ENCODE assay signal across 27 cellular contexts in the genomic region with DNA sequence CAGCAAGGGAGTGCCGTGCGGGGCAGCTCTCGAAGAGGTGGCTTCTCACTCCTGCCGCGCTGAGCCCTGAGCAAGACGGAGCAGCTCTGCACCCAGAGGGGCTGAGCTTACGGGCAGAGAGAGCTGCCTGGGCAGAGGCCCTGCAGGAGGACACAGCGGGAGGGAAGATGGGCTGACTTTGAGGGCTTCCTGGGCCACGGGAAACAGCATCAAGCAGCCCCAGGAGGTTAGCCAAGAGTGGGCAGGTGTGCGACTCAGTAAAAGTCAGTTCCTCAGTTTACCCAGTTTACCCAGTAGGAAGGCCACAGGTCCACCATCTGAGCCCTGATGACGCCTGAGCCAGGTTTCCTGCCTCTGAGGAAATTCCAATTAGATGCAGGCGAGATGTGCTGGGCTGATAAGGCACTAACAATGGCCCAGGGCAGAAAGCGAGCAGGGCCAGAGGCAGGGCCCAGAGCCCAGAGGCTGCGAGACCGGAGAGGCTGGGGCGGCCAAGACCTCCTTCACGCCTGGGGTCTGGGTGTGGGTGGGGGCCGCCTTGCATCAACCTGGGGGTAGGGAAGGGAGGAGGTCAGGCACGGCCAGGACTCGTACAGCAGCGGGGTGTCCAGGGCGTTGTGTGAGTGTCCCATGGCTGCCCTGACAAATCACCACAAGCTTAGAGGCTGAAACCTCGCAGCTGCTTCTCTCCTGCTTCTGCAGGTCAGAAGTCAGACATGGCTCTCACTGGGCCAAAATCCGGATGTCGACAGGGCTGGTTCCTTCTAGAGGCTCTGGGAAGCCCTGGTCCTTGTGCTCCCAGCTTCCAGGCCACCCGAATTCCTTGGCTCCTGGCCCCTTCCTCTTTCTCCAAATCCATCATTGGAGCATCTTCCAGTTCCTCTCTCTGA. TPM values are rescaled to one million over a fixed set of nuclear protein-coding genes. Genes with fewer than 3 reads are reported as not detected.
DNase-seq lines count a peak whose midpoint lies in the region; ATAC-seq and TF ChIP-seq lines count a peak whose summit lies in the region.
"Had no signal": no experiment of that assay in that cellular context is flagged by ENCODE, and none has a peak within 500 bp of the region (broad histone marks: within the 10 kb centered on the region; RNA-seq: fewer than 3 reads in every experiment).

No MANE protein-coding gene starts in this region.

- CTCF ChIA-PET in A673 (lab: Charles Lee) = no interaction called here

- H3K27me3 ChIP-seq in left ventricle myocardium inferior (ENCODE audit: low read depth) (no peaks in the 10 kb centered on the region), osteoblast (ENCODE audit: insufficient read depth, low read length) (no peaks in the 10 kb centered on the region), A673 (replicated peaks; ENCODE audit: insufficient read depth, low read depth, low read length, poor library complexity) (no peaks in the 10 kb centered on the region)

- H3K9me3 ChIP-seq in left ventricle myocardium inferior (replicated peaks) (peaks cover 4% of the 10 kb centered on the region), osteoblast (ENCODE audit: low read depth, low read length) (no peaks in the 10 kb centered on the region), A673 (ENCODE audit: low read depth, low read length, poor library complexity, severe bottlenecking) (no peaks in the 10 kb centered on the region)
- H3K9me3 ChIP-seq: mucosa of descending colon, prostate gland had no signal

- intact Hi-C loops in left ventricle myocardium inferior (cut with micrococcal nuclease) = no loop called here
- intact Hi-C loops in A673 (cut with micrococcal nuclease; ENCODE audit: unreplicated experiment) = no loop called here

- DNase-seq in HFFc6 (peak; percentile 39), SK-N-DZ (ENCODE audit: low spot score) (peak; percentile 75), left ventricle myocardium inferior (no peak), osteoblast (ENCODE audit: insufficient read length, low spot score, missing footprints) (peak; percentile 6), DMS 273 treated with DMSO at 0.1 percent for 48 hours (lab: John Stamatoyannopoulos, UW) (no peak), A673 (ENCODE audit: low spot score) (no peak), SKM-1 (lab: John Stamatoyannopoulos, UW; ENCODE audit: unreplicated experiment) (no peak)
- DNase-seq: activated CD4-positive, alpha-beta T cell treated with anti-CD3 and anti-CD28 coated beads for 36 hours; activated CD8-positive, alpha-beta memory T cell treated with anti-CD3 and anti-CD28 coated beads for 24 hours; activated T-cell treated with anti-CD3 and anti-CD28 coated beads, Interleukin-2, amount 50 U/mL, for 48 hours; CD4-positive, alpha-beta T cell; GDM1; mucosa of descending colon; NCI-H1694; small intestine; stimulated activated CD4-positive, alpha-beta T cell treated with anti-CD3 and anti-CD28 coated beads, Interleukin-4, amount 100 ng/mL, for 1 hour; stimulated activated naive CD4-positive, alpha-beta T cell; T-cell had no signal

- H3K36me3 Mint-ChIP-seq in HFFc6 (ENCODE audit: low read depth) = no peaks in the 10 kb centered on the region
- H3K36me3 Mint-ChIP-seq: activated naive CD8-positive, alpha-beta T cell; T-cell had no signal

- H3K4me3 Mint-ChIP-seq in HFFc6 = no peak overlapping the region
- H3K4me3 Mint-ChIP-seq: activated CD4-positive, alpha-beta T cell treated with anti-CD3 and anti-CD28 coated beads for 36 hours; activated naive CD8-positive, alpha-beta T cell; CD4-positive, alpha-beta T cell; T-cell had no signal

- no peak overlapping the region for H3K4me2 ChIP-seq in osteoblast (ENCODE audit: insufficient read depth, low read length)
- H3K4me2 ChIP-seq: KMS-11 had no signal

- H3K27ac ChIP-seq in left ventricle myocardium inferior (replicated peaks) (peak overlapping the region; percentile 79), osteoblast (ENCODE audit: low read depth, low read length) (no peak overlapping the region), A673 (ENCODE audit: low read depth, low read length, poor library complexity, severe bottlenecking) (no peak overlapping the region)
- H3K27ac ChIP-seq: KMS-11, prostate gland had no signal

- H3K4me1 ChIP-seq in left ventricle myocardium inferior (peaks cover 73% of the 10 kb centered on the region), osteoblast (ENCODE audit: insufficient read depth, low read length) (peaks cover 11% of the 10 kb centered on the region), A673 (ENCODE audit: insufficient read depth, low read length, poor library complexity, severe bottlenecking) (no peaks in the 10 kb centered on the region)
- H3K4me1 ChIP-seq: prostate gland had no signal

- no TSS peak for BruUV-seq in A673 (replicated peaks; lab: Mats Ljungman, UMichigan)

- H3K79me2 ChIP-seq in osteoblast (ENCODE audit: insufficient read depth, low read length) = no peaks in the 10 kb centered on the region

- POLR2A ChIA-PET in A673 (lab: Charles Lee; ENCODE audit: low non-redundant PET) = no interaction called here

- H2AFZ ChIP-seq in osteoblast (ENCODE audit: low read length) = no peak overlapping the region

- H3K36me3 ChIP-seq in left ventricle myocardium inferior = no peaks in the 10 kb centered on the region
- no peaks in the 10 kb centered on the region for H3K36me3 ChIP-seq in osteoblast (ENCODE audit: insufficient read depth, low read length)
- no peaks in the 10 kb centered on the region for H3K36me3 ChIP-seq in A673 (ENCODE audit: insufficient read depth, low read length, poor library complexity, severe bottlenecking)
- H3K36me3 ChIP-seq: prostate gland had no signal

- peaks cover 7% of the 10 kb centered on the region; the same call in 1 of the 2 replicates for H3K27me3 Mint-ChIP-seq in HFFc6 (ENCODE audit: insufficient read depth)

- H4K20me1 ChIP-seq in osteoblast (ENCODE audit: insufficient read depth, low read length) = no peaks in the 10 kb centered on the region

- H3K4me3 ChIP-seq in left ventricle myocardium inferior (no peak overlapping the region), osteoblast (ENCODE audit: insufficient read depth, low read length) (no peak overlapping the region), A673 (ENCODE audit: low read depth, low read length, poor library complexity, severe bottlenecking) (no peak overlapping the region)
- H3K4me3 ChIP-seq: mucosa of descending colon, prostate gland had no signal

- TF ChIP-seq CTCF in HFFc6 (IDR thresholded peaks at IDR 0.05) (no peak), left ventricle myocardium inferior (IDR thresholded peaks at IDR 0.05; ENCODE audit: borderline replicate concordance) (no peak), osteoblast (IDR thresholded peaks at IDR 0.05; ENCODE audit: extremely low read depth, low read depth, low read length) (no peak), A673 (conservative IDR thresholded peaks at IDR 0.05; ENCODE audit: low read depth, low read length) (no peak)

- H3K9me3 Mint-ChIP-seq in HFFc6 = no peaks in the 10 kb centered on the region
- H3K9me3 Mint-ChIP-seq: CD4-positive, alpha-beta T cell; T-cell had no signal

- ATAC-seq in GM18861 (IDR thresholded peaks at IDR 0.05; ENCODE audit: unreplicated experiment) = no peak
- ATAC-seq: activated CD4-positive, alpha-beta T cell treated with anti-CD3 and anti-CD28 coated beads for 36 hours; mucosa of descending colon; T-cell had no signal

- H3K27ac Mint-ChIP-seq in HFFc6 = no peak overlapping the region
- H3K27ac Mint-ChIP-seq: activated CD4-positive, alpha-beta T cell treated with anti-CD3 and anti-CD28 coated beads for 36 hours; activated naive CD8-positive, alpha-beta T cell; CD4-positive, alpha-beta T cell; T-cell had no signal

- peaks cover 49% of the 10 kb centered on the region for H3K4me1 Mint-ChIP-seq in HFFc6 (ENCODE audit: low read depth)
- H3K4me1 Mint-ChIP-seq: T-cell had no signal

RNA-seq across cellular contexts. Expression of gene CIBAR2, which starts 32.0 kb away (rescaled TPM):
- not detected for total RNA-seq in HFFc6 (2021; fragmentation: NEBNext Ultra II Directional; extraction: Animal tissue kit (Norgen Biotek cat#: 25700))
- not detected in 2 replicates for polyA plus RNA-seq in SK-N-DZ (2014; cell fraction: cytosol; rRNA removed)
- 0.38 TPM in 1 of 2 replicates, not detected in the other for polyA plus RNA-seq in SK-N-DZ (2014; cell fraction: nucleus; rRNA removed)
- not detected for total RNA-seq in left ventricle myocardium inferior
- under 0.01 TPM in 1 of 2 replicates, not detected in the other for total RNA-seq in osteoblast
- total RNA-seq in A673 (2021) = not detected in 2 replicates
- total RNA-seq: activated CD4-positive, alpha-beta T cell treated with anti-CD3 and anti-CD28 coated beads for 36 hours; astrocyte; CD4-positive, alpha-beta T cell; cerebellum; HT-29; mucosa of descending colon; prostate gland; T-cell had no signal
- polyA plus RNA-seq: esophagus, neural cell had no signal

Comparison
In these comparisons a context has a peak if more than half of its experiments do, and no peak if none do; other contexts are left out.
1. DNase-seq: peak in HFFc6 (single experiment), SK-N-DZ (single experiment) and osteoblast (single experiment); none in left ventricle myocardium inferior (single experiment), DMS 273 treated with DMSO at 0.1 percent for 48 hours (single experiment), A673 (single experiment) and SKM-1 (single experiment).